Comparison of ENCODE assay signal across 9 cellular contexts in the genomic region with DNA sequence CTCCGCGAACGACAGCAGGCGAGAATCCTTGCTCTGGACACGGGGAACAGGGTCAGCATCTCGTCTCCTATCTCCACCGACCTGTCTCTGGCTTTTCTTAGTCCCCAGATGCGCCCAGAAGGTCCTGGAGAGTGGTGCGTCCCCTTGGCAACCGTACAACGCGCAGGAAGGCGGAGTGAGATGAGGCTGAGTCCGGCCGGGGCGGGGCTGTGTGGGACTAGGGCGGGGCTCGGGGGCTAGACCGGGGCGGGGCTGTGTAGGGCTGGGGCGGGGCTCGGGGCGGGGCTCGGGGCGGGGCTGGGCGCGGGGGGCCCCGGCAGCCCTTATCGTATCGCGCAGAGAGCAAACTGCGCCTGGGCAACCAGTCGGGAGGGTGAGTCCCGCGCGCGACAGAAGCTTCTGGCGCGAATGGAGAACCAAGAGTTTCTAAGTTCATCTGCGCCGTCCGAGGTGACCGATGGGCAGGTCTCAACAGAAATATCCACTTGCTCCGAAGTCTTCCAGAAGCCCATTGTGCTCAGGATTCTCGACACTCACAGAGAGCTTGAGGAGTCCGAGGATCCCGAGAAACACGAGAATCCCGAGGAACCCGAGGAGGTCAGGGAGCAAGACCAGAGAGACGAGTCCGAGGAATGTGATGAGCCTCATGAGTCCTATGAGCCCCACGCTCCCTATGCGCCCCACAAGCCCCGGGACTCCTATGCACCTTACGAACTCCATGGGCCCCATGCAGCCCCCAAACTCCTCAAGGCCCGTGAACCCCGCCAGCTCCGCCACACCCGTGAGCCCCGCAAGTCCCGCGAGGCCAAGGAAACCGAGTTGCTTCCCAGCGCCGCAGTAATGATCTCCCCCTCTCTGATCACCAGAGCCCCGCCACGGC. TPM values are rescaled to one million over a fixed set of nuclear protein-coding genes. Genes with fewer than 3 reads are reported as not detected.
A peak's percentile ranks its signal among the peaks of the same experiment; 100 is the strongest.
DNase-seq lines count a peak whose midpoint lies in the region; ATAC-seq, FAIRE-seq and TF ChIP-seq lines count a peak whose summit lies in the region.
"Had no signal": no experiment of that assay in that cellular context is flagged by ENCODE, and none has a peak within 500 bp of the region (broad histone marks: within the 10 kb centered on the region; RNA-seq: fewer than 3 reads in every experiment).

No MANE protein-coding gene starts in this region.

- H3K27me3 Mint-ChIP-seq in activated naive CD8-positive, alpha-beta T cell treated with anti-CD3 and anti-CD28 coated beads, Interleukin-2, amount 10 ng/mL, durations not matched to agents 7 days and 5 days = peaks cover 12% of the 10 kb centered on the region

- POLR2A ChIA-PET in activated naive CD8-positive, alpha-beta T cell treated with anti-CD3 and anti-CD28 coated beads, Interleukin-2, amount 10 ng/mL, durations not matched to agents 7 days and 5 days (lab: Charles Lee) = interaction anchor here (0.5 kb wide), 1 partner anchor 81 kb away, joined by 3 read pairs; no protein-coding TSS in a partner anchor

- no peak overlapping the region for H3K4me3 Mint-ChIP-seq in activated naive CD8-positive, alpha-beta T cell treated with anti-CD3 and anti-CD28 coated beads, Interleukin-2, amount 10 ng/mL, durations not matched to agents 7 days and 5 days

- H3K9me3 Mint-ChIP-seq in activated naive CD8-positive, alpha-beta T cell treated with anti-CD3 and anti-CD28 coated beads, Interleukin-2, amount 10 ng/mL, durations not matched to agents 7 days and 5 days = no peaks in the 10 kb centered on the region

- H3K27me3 ChIP-seq in MG63 (no peaks in the 10 kb centered on the region), SU-DHL-6 (ENCODE audit: low read length) (no peaks in the 10 kb centered on the region), tibial artery (peaks cover 0 to under 1% of the 10 kb centered on the region in 2 donors)

- H3K36me3 ChIP-seq in MG63 (no peaks in the 10 kb centered on the region), SU-DHL-6 (ENCODE audit: low read length) (no peaks in the 10 kb centered on the region), tibial artery (no peaks in the 10 kb centered on the region)

- peaks cover 0 to 13% (median 7%) of the 10 kb centered on the region in 4 donors for H3K4me1 ChIP-seq in tibial artery

- peak; percentile 76 for DNase-seq in Daoy (ENCODE audit: low read depth)
- DNase-seq in H54 (ENCODE audit: insufficient read length, low spot score) = peak; percentile 54
- DNase-seq in MG63 = peak; percentile 60
- DNase-seq in activated naive CD8-positive, alpha-beta T cell treated with anti-CD3 and anti-CD28 coated beads, Interleukin-2, amount 10 ng/mL, durations not matched to agents 7 days and 5 days = peak; percentile 81
- peak; percentile 93 for DNase-seq in left cardiac atrium
- DNase-seq in pons (ENCODE audit: low spot score) = peak; percentile 69
- DNase-seq in tibial artery = peak; percentile 88 to 89

- H3K9me2 ChIP-seq in SU-DHL-6 (replicated peaks; ENCODE audit: insufficient read depth, low read length) = no peaks in the 10 kb centered on the region

- H3K27ac Mint-ChIP-seq in activated naive CD8-positive, alpha-beta T cell treated with anti-CD3 and anti-CD28 coated beads, Interleukin-2, amount 10 ng/mL, durations not matched to agents 7 days and 5 days = no peak overlapping the region

- no peak for TF ChIP-seq CTCF in SU-DHL-6 (IDR thresholded peaks at IDR 0.05; ENCODE audit: insufficient read depth, low read length, poor library complexity, severe bottlenecking)
- TF ChIP-seq CTCF in tibial artery (IDR thresholded peaks at IDR 0.05) = no peak

- no peaks in the 10 kb centered on the region for H3F3A ChIP-seq in SU-DHL-6 (ENCODE audit: insufficient read depth)

- H3K4me2 ChIP-seq in SU-DHL-6 (ENCODE audit: low read depth, low read length, poor library complexity, severe bottlenecking) = peak overlapping the region; percentile 77

- peaks cover 1% of the 10 kb centered on the region for H3K4me1 Mint-ChIP-seq in activated naive CD8-positive, alpha-beta T cell treated with anti-CD3 and anti-CD28 coated beads, Interleukin-2, amount 10 ng/mL, durations not matched to agents 7 days and 5 days

- intact Hi-C loops in left cardiac atrium (cut with DNase I) (no loop called here), tibial artery (cut with DNase I; ENCODE audit: low total_unique reads) (no loop called here)

- H3K9ac ChIP-seq in SU-DHL-6 (ENCODE audit: low read length) = peak overlapping the region; percentile 54

- no peaks in the 10 kb centered on the region for H4K20me1 ChIP-seq in SU-DHL-6 (ENCODE audit: low read depth, low read length)

- peak; percentile 95 for ATAC-seq in activated naive CD8-positive, alpha-beta T cell treated with anti-CD3 and anti-CD28 coated beads, Interleukin-2, amount 10 ng/mL, durations not matched to agents 7 days and 5 days (ENCODE audit: low read depth)
- ATAC-seq in left cardiac atrium = peak; percentile 99 to 100

- H3K79me2 ChIP-seq in SU-DHL-6 (ENCODE audit: insufficient read depth, low read length) = no peaks in the 10 kb centered on the region

- no peaks in the 10 kb centered on the region for H3K36me3 Mint-ChIP-seq in activated naive CD8-positive, alpha-beta T cell treated with anti-CD3 and anti-CD28 coated beads, Interleukin-2, amount 10 ng/mL, durations not matched to agents 7 days and 5 days

- H3K27ac ChIP-seq in SU-DHL-6 (ENCODE audit: low read depth, low read length) = no peak overlapping the region
- H3K27ac ChIP-seq in tibial artery = peak overlapping the region in 1 of 2 donors; percentile 29

- no peak for FAIRE-seq in H54 (lab: Jason Lieb, UNC)
- FAIRE-seq: islet of Langerhans had no signal

- H3K9me3 ChIP-seq in MG63 (no peaks in the 10 kb centered on the region), SU-DHL-6 (ENCODE audit: insufficient read depth, low read length) (no peaks in the 10 kb centered on the region), tibial artery (no peaks in the 10 kb centered on the region)

- peak overlapping the region; percentile 76 for H2AFZ ChIP-seq in SU-DHL-6 (ENCODE audit: low read depth, low read length, severe bottlenecking)

- H3K4me3 ChIP-seq in MG63 (peak overlapping the region; percentile 35), SU-DHL-6 (ENCODE audit: insufficient read depth, low read length, poor library complexity, severe bottlenecking) (peak overlapping the region; percentile 57), tibial artery (peak overlapping the region; percentile 56 to 61)

- TF ChIP-seq POLR2A in H54 (IDR thresholded peaks at IDR 0.05; ENCODE audit: low read depth, low read length) = peak; percentile 51; the same call in 1 of the 2 replicates

RNA-seq across cellular contexts. Expression of gene ARL9, which starts 24.9 kb away (rescaled TPM):
- 0.11 and 0.51 TPM in 2 replicates for total RNA-seq in Daoy (2014; rRNA removed; shearing (Covaris generic))
- 0.26 TPM in 1 of 2 replicates, not detected in the other for total RNA-seq in MG63 (2014; rRNA removed; shearing (Covaris generic); ENCODE audit: low replicate concordance)
- total RNA-seq in activated naive CD8-positive, alpha-beta T cell treated with anti-CD3 and anti-CD28 coated beads, Interleukin-2, amount 10 ng/mL, durations not matched to agents 7 days and 5 days = under 1 TPM; 0.26 to 0.44 TPM
- total RNA-seq in left cardiac atrium = not detected
